10 cellular contexts compared by ENCODE assay signal in the genomic region with DNA sequence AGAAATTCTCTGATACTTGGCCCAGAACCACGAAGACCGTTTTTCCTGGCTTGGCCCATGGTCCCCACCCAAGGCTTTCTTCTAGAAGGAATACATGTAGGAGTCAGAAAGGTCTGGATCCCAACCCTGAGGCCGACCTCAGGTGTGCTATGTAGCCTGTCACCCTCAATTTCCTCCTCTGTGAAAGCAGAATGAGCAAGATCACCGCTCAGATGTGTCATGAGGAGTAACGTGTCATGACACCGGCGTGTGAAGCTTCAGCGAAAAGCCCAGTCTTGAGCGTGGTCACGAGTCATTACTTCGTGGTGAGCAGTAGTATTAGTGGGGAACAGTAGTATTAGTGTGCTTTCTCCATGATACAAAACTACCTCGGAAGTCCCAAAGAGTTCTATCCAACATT.
DNase-seq lines count a peak whose midpoint lies in the region; ATAC-seq and TF ChIP-seq lines count a peak whose summit lies in the region.
"Had no signal": no experiment of that assay in that cellular context is flagged by ENCODE, and none has a peak within 500 bp of the region (broad histone marks: within the 10 kb centered on the region; RNA-seq: fewer than 3 reads in every experiment).

No MANE protein-coding gene starts in this region.

- H3K27me3 Mint-ChIP-seq in activated naive CD4-positive, alpha-beta T cell treated with anti-CD3 and anti-CD28 coated beads, Interleukin-2, amount 10 ng/mL, durations not matched to agents 7 days and 5 days = peaks cover 31% of the 10 kb centered on the region
- no peaks in the 10 kb centered on the region for H3K27me3 Mint-ChIP-seq in chondrocyte (ENCODE audit: low read depth)
- H3K27me3 Mint-ChIP-seq in stimulated activated naive CD8-positive, alpha-beta T cell treated with anti-CD3 and anti-CD28 coated beads, Interleukin-15, Interleukin-2, amounts not matched to agents 100 ng/mL and 50 ng/mL, for 24 hours = peaks cover 13% of the 10 kb centered on the region

- H3K9me3 Mint-ChIP-seq in activated naive CD4-positive, alpha-beta T cell treated with anti-CD3 and anti-CD28 coated beads, Interleukin-2, amount 10 ng/mL, durations not matched to agents 7 days and 5 days = no peaks in the 10 kb centered on the region
- no peaks in the 10 kb centered on the region for H3K9me3 Mint-ChIP-seq in chondrocyte (ENCODE audit: low read depth)
- H3K9me3 Mint-ChIP-seq in stimulated activated naive CD8-positive, alpha-beta T cell treated with anti-CD3 and anti-CD28 coated beads, Interleukin-15, Interleukin-2, amounts not matched to agents 100 ng/mL and 50 ng/mL, for 24 hours = no peaks in the 10 kb centered on the region

- no peaks in the 10 kb centered on the region for H3K36me3 Mint-ChIP-seq in activated naive CD4-positive, alpha-beta T cell treated with anti-CD3 and anti-CD28 coated beads, Interleukin-2, amount 10 ng/mL, durations not matched to agents 7 days and 5 days
- H3K36me3 Mint-ChIP-seq in chondrocyte (ENCODE audit: low read depth) = peaks cover 3% of the 10 kb centered on the region
- H3K36me3 Mint-ChIP-seq in stimulated activated naive CD8-positive, alpha-beta T cell treated with anti-CD3 and anti-CD28 coated beads, Interleukin-15, Interleukin-2, amounts not matched to agents 100 ng/mL and 50 ng/mL, for 24 hours (ENCODE audit: low read depth) = no peaks in the 10 kb centered on the region

- ATAC-seq in HG03060 (IDR thresholded peaks at IDR 0.05; ENCODE audit: low read depth, unreplicated experiment) = peak; percentile 31

- H3K27ac Mint-ChIP-seq in activated naive CD4-positive, alpha-beta T cell treated with anti-CD3 and anti-CD28 coated beads, Interleukin-2, amount 10 ng/mL, durations not matched to agents 7 days and 5 days = no peak overlapping the region
- peak overlapping the region; percentile 19 for H3K27ac Mint-ChIP-seq in chondrocyte (ENCODE audit: unreplicated experiment)
- peak overlapping the region; percentile 70 for H3K27ac Mint-ChIP-seq in stimulated activated naive CD8-positive, alpha-beta T cell treated with anti-CD3 and anti-CD28 coated beads, Interleukin-15, Interleukin-2, amounts not matched to agents 100 ng/mL and 50 ng/mL, for 24 hours

- peak; percentile 47 for DNase-seq in activated naive CD4-positive, alpha-beta T cell treated with Interleukin-2 at 50 U/mL for 16 hours
- no peak for DNase-seq in activated naive CD4-positive, alpha-beta T cell treated with anti-CD3 and anti-CD28 coated beads, Interleukin-2, amount 10 ng/mL, durations not matched to agents 7 days and 5 days
- DNase-seq in chondrocyte (ENCODE audit: low spot score) (no peak), hypothalamus (lab: John Stamatoyannopoulos, UW) (no peak), DMS153 (lab: John Stamatoyannopoulos, UW) (no peak), hepatic stellate cell (ENCODE audit: low spot score) (no peak)
- DNase-seq: DND-41, NCI-H1417 had no signal

- CTCF ChIA-PET in activated naive CD4-positive, alpha-beta T cell treated with anti-CD3 and anti-CD28 coated beads, Interleukin-2, amount 10 ng/mL, durations not matched to agents 7 days and 5 days (lab: Charles Lee) = interaction anchor here (1.0 to 17.9 kb wide), 3 partner anchors 31 to 240 kb away, joined by 3 to 351 read pairs (median 5); no protein-coding TSS in a partner anchor

- no peak overlapping the region for H3K4me3 Mint-ChIP-seq in activated naive CD4-positive, alpha-beta T cell treated with anti-CD3 and anti-CD28 coated beads, Interleukin-2, amount 10 ng/mL, durations not matched to agents 7 days and 5 days
- H3K4me3 Mint-ChIP-seq in chondrocyte (ENCODE audit: unreplicated experiment) = no peak overlapping the region
- H3K4me3 Mint-ChIP-seq in stimulated activated naive CD8-positive, alpha-beta T cell treated with anti-CD3 and anti-CD28 coated beads, Interleukin-15, Interleukin-2, amounts not matched to agents 100 ng/mL and 50 ng/mL, for 24 hours = no peak overlapping the region

- H3K4me1 Mint-ChIP-seq in activated naive CD4-positive, alpha-beta T cell treated with anti-CD3 and anti-CD28 coated beads, Interleukin-2, amount 10 ng/mL, durations not matched to agents 7 days and 5 days = peaks cover 15% of the 10 kb centered on the region
- H3K4me1 Mint-ChIP-seq in chondrocyte (ENCODE audit: low read depth) = peaks cover 22% of the 10 kb centered on the region
- peaks cover 75% of the 10 kb centered on the region for H3K4me1 Mint-ChIP-seq in stimulated activated naive CD8-positive, alpha-beta T cell treated with anti-CD3 and anti-CD28 coated beads, Interleukin-15, Interleukin-2, amounts not matched to agents 100 ng/mL and 50 ng/mL, for 24 hours (ENCODE audit: low read depth)

- TF ChIP-seq CTCF in chondrocyte (IDR thresholded peaks at IDR 0.05) = no peak
